In the genomic region with DNA sequence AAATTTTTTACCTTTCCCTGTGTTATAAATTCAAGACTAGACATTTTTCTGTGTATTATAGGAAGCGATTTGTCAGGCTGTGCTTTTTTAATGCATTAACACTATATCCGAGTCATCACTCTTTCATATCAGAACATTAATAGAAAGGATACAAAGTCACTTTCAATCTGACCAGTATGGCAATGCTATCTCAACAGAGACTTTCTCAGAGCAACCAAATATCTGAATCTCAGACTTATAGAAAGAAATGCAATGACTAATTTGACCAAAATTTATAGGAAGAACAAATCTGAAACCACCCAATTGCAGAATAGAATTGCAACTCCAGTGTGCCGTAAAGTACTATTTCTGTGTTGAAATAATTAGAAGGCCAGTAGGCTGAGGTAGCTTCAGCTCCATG, we compare ENCODE assay signal across 1 cellular context.
TF ChIP-seq lines count a peak whose summit lies in the region.

No MANE protein-coding gene starts in this region.

TF ChIP-seq in GM12878, 131 proteins besides CTCF, POLR2A, EP300 and RAD21 (continued from another document):
- no peak for TF ChIP-seq HSF1 (IDR thresholded peaks at IDR 0.05; ENCODE audit: low read depth, low read length)
- TF ChIP-seq JUNB (IDR thresholded peaks at IDR 0.05), result peak; percentile 15; the same call in 1 of the 2 replicates
- no peak for TF ChIP-seq TAF1 (IDR thresholded peaks at IDR 0.05; ENCODE audit: borderline replicate concordance, low read depth, low read length)
- TF ChIP-seq GATAD2B (conservative IDR thresholded peaks at IDR 0.05; ENCODE audit: low read depth), result no peak
- TF ChIP-seq, protein P1, sequence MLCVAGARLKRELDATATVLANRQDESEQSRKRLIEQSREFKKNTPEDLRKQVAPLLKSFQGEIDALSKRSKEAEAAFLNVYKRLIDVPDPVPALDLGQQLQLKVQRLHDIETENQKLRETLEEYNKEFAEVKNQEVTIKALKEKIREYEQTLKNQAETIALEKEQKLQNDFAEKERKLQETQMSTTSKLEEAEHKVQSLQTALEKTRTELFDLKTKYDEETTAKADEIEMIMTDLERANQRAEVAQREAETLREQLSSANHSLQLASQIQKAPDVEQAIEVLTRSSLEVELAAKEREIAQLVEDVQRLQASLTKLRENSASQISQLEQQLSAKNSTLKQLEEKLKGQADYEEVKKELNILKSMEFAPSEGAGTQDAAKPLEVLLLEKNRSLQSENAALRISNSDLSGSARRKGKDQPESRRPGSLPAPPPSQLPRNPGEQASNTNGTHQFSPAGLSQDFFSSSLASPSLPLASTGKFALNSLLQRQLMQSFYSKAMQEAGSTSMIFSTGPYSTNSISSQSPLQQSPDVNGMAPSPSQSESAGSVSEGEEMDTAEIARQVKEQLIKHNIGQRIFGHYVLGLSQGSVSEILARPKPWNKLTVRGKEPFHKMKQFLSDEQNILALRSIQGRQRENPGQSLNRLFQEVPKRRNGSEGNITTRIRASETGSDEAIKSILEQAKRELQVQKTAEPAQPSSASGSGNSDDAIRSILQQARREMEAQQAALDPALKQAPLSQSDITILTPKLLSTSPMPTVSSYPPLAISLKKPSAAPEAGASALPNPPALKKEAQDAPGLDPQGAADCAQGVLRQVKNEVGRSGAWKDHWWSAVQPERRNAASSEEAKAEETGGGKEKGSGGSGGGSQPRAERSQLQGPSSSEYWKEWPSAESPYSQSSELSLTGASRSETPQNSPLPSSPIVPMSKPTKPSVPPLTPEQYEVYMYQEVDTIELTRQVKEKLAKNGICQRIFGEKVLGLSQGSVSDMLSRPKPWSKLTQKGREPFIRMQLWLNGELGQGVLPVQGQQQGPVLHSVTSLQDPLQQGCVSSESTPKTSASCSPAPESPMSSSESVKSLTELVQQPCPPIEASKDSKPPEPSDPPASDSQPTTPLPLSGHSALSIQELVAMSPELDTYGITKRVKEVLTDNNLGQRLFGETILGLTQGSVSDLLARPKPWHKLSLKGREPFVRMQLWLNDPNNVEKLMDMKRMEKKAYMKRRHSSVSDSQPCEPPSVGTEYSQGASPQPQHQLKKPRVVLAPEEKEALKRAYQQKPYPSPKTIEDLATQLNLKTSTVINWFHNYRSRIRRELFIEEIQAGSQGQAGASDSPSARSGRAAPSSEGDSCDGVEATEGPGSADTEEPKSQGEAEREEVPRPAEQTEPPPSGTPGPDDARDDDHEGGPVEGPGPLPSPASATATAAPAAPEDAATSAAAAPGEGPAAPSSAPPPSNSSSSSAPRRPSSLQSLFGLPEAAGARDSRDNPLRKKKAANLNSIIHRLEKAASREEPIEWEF (IDR thresholded peaks at IDR 0.05; ENCODE audit: insufficient replicate concordance, low read depth, low read length), result no peak
- TF ChIP-seq, protein P2, sequence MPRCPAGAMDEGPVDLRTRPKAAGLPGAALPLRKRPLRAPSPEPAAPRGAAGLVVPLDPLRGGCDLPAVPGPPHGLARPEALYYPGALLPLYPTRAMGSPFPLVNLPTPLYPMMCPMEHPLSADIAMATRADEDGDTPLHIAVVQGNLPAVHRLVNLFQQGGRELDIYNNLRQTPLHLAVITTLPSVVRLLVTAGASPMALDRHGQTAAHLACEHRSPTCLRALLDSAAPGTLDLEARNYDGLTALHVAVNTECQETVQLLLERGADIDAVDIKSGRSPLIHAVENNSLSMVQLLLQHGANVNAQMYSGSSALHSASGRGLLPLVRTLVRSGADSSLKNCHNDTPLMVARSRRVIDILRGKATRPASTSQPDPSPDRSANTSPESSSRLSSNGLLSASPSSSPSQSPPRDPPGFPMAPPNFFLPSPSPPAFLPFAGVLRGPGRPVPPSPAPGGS (IDR thresholded peaks at IDR 0.05; ENCODE audit: borderline replicate concordance, insufficient read depth, low read depth, low read length, poor library complexity, severe bottlenecking), result no peak
TF ChIP-seq in GM12878: peak in this region for 1.
